27 cellular contexts compared by ENCODE assay signal in genomic region chr15:88480981-88481380, GRCh38.
"Had no signal": no experiment of that assay in that cellular context is flagged by ENCODE, and none has a peak within 500 bp of the region (broad histone marks: within the 10 kb centered on the region; RNA-seq: fewer than 3 reads in every experiment).

No MANE protein-coding gene starts in this region.

- H3K27ac ChIP-seq: body of pancreas, esophagus muscularis mucosa, left ventricle myocardium inferior, neutrophil, ovary, prostate gland, sigmoid colon, stomach, suprapubic skin, tibial nerve had no signal

- DNase-seq: activated B cell treated with CpG ODN at 0.5 μM for 24 hours; activated CD4-positive, alpha-beta T cell treated with anti-CD3 and anti-CD28 coated beads, Interleukin-2, amount 50 U/mL, for 1 hour; activated CD8-positive, alpha-beta memory T cell treated with anti-CD3 and anti-CD28 coated beads, Interleukin-2, amount 10 ng/mL, durations not matched to agents 7 days and 5 days; activated CD8-positive, alpha-beta T cell treated with anti-CD3 and anti-CD28 coated beads for 36 hours; activated naive CD4-positive, alpha-beta T cell; activated T-cell treated with anti-CD3 and anti-CD28 coated beads, Interleukin-2, amount 50 U/mL, for 48 hours; aorta; endodermal cell; foreskin melanocyte; left ventricle myocardium inferior; naive B cell; nephron progenitor cell; ovary; retina; sigmoid colon; small intestine; stimulated activated CD4-positive, alpha-beta T cell treated with anti-CD3 and anti-CD28 coated beads, Interleukin-2, amount 100 ng/mL, for 24 hours; stimulated activated naive B cell treated with anti-CD40 and anti-IgM and Interleukin-4, amounts not matched to agents 10 μg/mL and 1 μg/mL and 100 μg/mL, for 72 hours; stomach; T-helper 2 cell had no signal

- H3K27ac Mint-ChIP-seq: activated B cell treated with CpG ODN at 0.5 μM for 24 hours; activated CD8-positive, alpha-beta memory T cell treated with anti-CD3 and anti-CD28 coated beads, Interleukin-2, amount 10 ng/mL, durations not matched to agents 7 days and 5 days; activated CD8-positive, alpha-beta T cell treated with anti-CD3 and anti-CD28 coated beads for 36 hours; activated naive CD8-positive, alpha-beta T cell; endodermal cell; naive B cell; nephron progenitor cell; stimulated activated naive B cell treated with anti-CD40 and anti-IgM and Interleukin-4, amounts not matched to agents 10 μg/mL and 1 μg/mL and 100 μg/mL, for 72 hours had no signal

- H3K36me3 Mint-ChIP-seq: activated naive CD8-positive, alpha-beta T cell had no signal

- H3K4me1 Mint-ChIP-seq: activated B cell treated with CpG ODN at 0.5 μM for 24 hours; activated CD8-positive, alpha-beta memory T cell treated with anti-CD3 and anti-CD28 coated beads, Interleukin-2, amount 10 ng/mL, durations not matched to agents 7 days and 5 days; stimulated activated naive B cell treated with anti-CD40 and anti-IgM and Interleukin-4, amounts not matched to agents 10 μg/mL and 1 μg/mL and 100 μg/mL, for 72 hours had no signal

- H3K27me3 Mint-ChIP-seq: activated B cell treated with CpG ODN at 0.5 μM for 24 hours; activated CD8-positive, alpha-beta memory T cell treated with anti-CD3 and anti-CD28 coated beads, Interleukin-2, amount 10 ng/mL, durations not matched to agents 7 days and 5 days; activated CD8-positive, alpha-beta T cell treated with anti-CD3 and anti-CD28 coated beads for 36 hours; activated naive CD8-positive, alpha-beta T cell; naive B cell; stimulated activated naive B cell treated with anti-CD40 and anti-IgM and Interleukin-4, amounts not matched to agents 10 μg/mL and 1 μg/mL and 100 μg/mL, for 72 hours had no signal

- H3K4me3 Mint-ChIP-seq: activated B cell treated with CpG ODN at 0.5 μM for 24 hours; activated CD8-positive, alpha-beta memory T cell treated with anti-CD3 and anti-CD28 coated beads, Interleukin-2, amount 10 ng/mL, durations not matched to agents 7 days and 5 days; activated CD8-positive, alpha-beta T cell treated with anti-CD3 and anti-CD28 coated beads for 36 hours; activated naive CD8-positive, alpha-beta T cell; endodermal cell; naive B cell; nephron progenitor cell; stimulated activated naive B cell treated with anti-CD40 and anti-IgM and Interleukin-4, amounts not matched to agents 10 μg/mL and 1 μg/mL and 100 μg/mL, for 72 hours had no signal

- H3K9me3 Mint-ChIP-seq: activated B cell treated with CpG ODN at 0.5 μM for 24 hours; activated CD8-positive, alpha-beta T cell treated with anti-CD3 and anti-CD28 coated beads for 36 hours; endodermal cell; naive B cell; nephron progenitor cell; stimulated activated naive B cell treated with anti-CD40 and anti-IgM and Interleukin-4, amounts not matched to agents 10 μg/mL and 1 μg/mL and 100 μg/mL, for 72 hours had no signal
